ENCODE assay signal across 8 cellular contexts in the genomic region with DNA sequence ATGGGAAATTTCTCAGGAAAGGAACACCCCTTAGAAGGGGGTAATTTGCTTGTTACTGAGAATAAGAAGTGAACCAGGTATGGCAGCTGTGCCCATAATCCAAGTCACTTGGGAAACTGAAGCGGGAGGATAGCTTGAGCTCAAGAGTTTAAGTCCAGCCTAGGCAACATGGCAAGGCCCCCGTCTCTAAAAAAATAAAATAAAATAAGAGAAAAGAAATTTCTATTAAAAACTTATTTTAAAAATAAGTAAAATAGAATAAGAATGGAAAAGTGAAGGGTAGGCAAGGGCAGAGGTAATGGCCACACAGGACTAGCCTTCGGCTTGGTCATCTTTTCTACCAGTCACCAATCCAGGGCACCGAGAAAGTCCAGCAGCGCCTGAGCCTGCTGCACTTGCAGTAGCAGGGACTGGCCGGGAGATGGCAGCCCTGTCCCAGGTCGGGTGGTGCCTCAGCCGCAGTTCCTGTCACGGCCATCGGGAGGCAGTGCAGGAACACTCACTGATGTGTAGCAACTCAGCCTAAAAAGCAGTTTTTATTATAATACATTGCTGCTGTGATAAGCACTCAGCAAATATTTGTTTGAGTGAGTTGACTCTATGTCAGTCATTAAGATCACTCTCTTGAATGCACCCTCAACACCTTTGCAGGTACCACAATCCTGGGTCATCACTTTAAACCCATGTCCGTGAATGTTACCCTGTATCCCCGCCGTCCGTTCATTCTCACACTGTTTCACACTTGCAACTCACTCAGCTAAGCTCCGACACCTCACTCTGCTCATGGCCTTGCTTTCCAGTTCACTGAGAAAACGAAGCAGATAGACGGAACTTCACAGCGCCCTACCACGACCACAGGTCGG. TPM values are rescaled to one million over a fixed set of nuclear protein-coding genes. Genes with fewer than 3 reads are reported as not detected.
DNase-seq lines count a peak whose midpoint lies in the region; ATAC-seq, FAIRE-seq and TF ChIP-seq lines count a peak whose summit lies in the region.

No MANE protein-coding gene starts in this region.

- H3K4me3 ChIP-seq in Loucy (ENCODE audit: low read length, poor library complexity, severe bottlenecking) = no peak overlapping the region
- H3K4me3 ChIP-seq in SJSA1 = no peak overlapping the region
- H3K4me3 ChIP-seq in pancreas = no peak overlapping the region
- H3K4me3 ChIP-seq in tibial nerve = no peak overlapping the region

- DNase-seq in GDM1 (lab: John Stamatoyannopoulos, UW) (peak; percentile 65), H54 (ENCODE audit: insufficient read length, low spot score) (peak; percentile 69), SJSA1 (ENCODE audit: low read depth in 1 of 2, low spot score in 2 of 2) (peak; percentile 64 to 83), globus pallidus (ENCODE audit: low spot score) (peak; percentile 82), pancreas (peak; percentile 73 to 97 (median 92)), tibial nerve (ENCODE audit: low spot score in 2 of 2) (peak; percentile 84 to 96)
- peak; percentile 85 for DNase-seq in activated gamma-delta T cell treated with anti-CD3 and anti-CD28 coated beads, Interleukin-2, amount 50 U/mL, for 16 hours (ENCODE audit: low read depth)

- H3K9ac ChIP-seq in Loucy (ENCODE audit: low read depth, low read length, poor library complexity, severe bottlenecking) = no peak overlapping the region

- H3K9me3 ChIP-seq in Loucy (ENCODE audit: insufficient read depth, low read depth, low read length) = no peaks in the 10 kb centered on the region
- H3K9me3 ChIP-seq in SJSA1 (replicated peaks) = no peaks in the 10 kb centered on the region
- H3K9me3 ChIP-seq in pancreas = no peaks in the 10 kb centered on the region
- no peaks in the 10 kb centered on the region for H3K9me3 ChIP-seq in tibial nerve

- no peaks in the 10 kb centered on the region for H3K9me2 ChIP-seq in Loucy (replicated peaks; ENCODE audit: low read depth, low read length)

- H3K27ac ChIP-seq in SJSA1 (no peak overlapping the region), pancreas (no peak overlapping the region), tibial nerve (no peak overlapping the region)

- no peak for TF ChIP-seq POLR2A in H54 (IDR thresholded peaks at IDR 0.05; ENCODE audit: low read depth, low read length)
- TF ChIP-seq POLR2A in tibial nerve (IDR thresholded peaks at IDR 0.05) = no peak

- H3K4me1 ChIP-seq in Loucy (ENCODE audit: insufficient read depth, low read length, poor library complexity, severe bottlenecking) (no peaks in the 10 kb centered on the region), SJSA1 (replicated peaks) (0 out of 2 replicates have a peak, but pooled peaks cover 3% of the 10 kb centered on the region), pancreas (no peaks in the 10 kb centered on the region), tibial nerve (peaks cover 0 to 9% (median 0%) of the 10 kb centered on the region in 4 donors)

- H3K79me2 ChIP-seq in Loucy (ENCODE audit: insufficient read depth, low read length) = no peaks in the 10 kb centered on the region

- no peaks in the 10 kb centered on the region for H3K27me3 ChIP-seq in Loucy (ENCODE audit: insufficient read depth, low read length, poor library complexity, severe bottlenecking)
- H3K27me3 ChIP-seq in SJSA1 (replicated peaks) = no peaks in the 10 kb centered on the region
- no peaks in the 10 kb centered on the region for H3K27me3 ChIP-seq in pancreas
- no peaks in the 10 kb centered on the region for H3K27me3 ChIP-seq in tibial nerve

- intact Hi-C loops in pancreas (cut with DNase I) = loop anchor here in 1 of 3 donors (5.0 kb wide), 1 partner anchor 315 kb away; no protein-coding TSS in a partner anchor

- no peaks in the 10 kb centered on the region for H4K20me1 ChIP-seq in Loucy (ENCODE audit: insufficient read depth, low read length, poor library complexity, severe bottlenecking)

- ATAC-seq in pancreas = peak; percentile 89 to 100 (median 99)

- no peaks in the 10 kb centered on the region for H3F3A ChIP-seq in Loucy (ENCODE audit: low read depth)

- no peaks in the 10 kb centered on the region for H3K36me3 ChIP-seq in Loucy (ENCODE audit: insufficient read depth, low read length)
- H3K36me3 ChIP-seq in SJSA1 = no peaks in the 10 kb centered on the region
- H3K36me3 ChIP-seq in pancreas = no peaks in the 10 kb centered on the region
- no peaks in the 10 kb centered on the region for H3K36me3 ChIP-seq in tibial nerve

- 0 out of 2 replicates have a peak overlapping the region, but pooled peaks have one; percentile 48 for H2AFZ ChIP-seq in Loucy (ENCODE audit: low read length)

- WGBS in pancreas, 2 donors = 44 to 47% methylated on average over 20 of the region's 20 CpGs
- 54 to 55% methylated on average over 20 of the region's 20 CpGs for WGBS in tibial nerve, 2 donors

- FAIRE-seq in H54 (lab: Jason Lieb, UNC) = peak; percentile 53
- no peak for FAIRE-seq in pancreas (lab: Jason Lieb, UNC)

- no peak overlapping the region for H3K4me2 ChIP-seq in Loucy (ENCODE audit: low read depth, low read length, poor library complexity, severe bottlenecking)

- TF ChIP-seq EP300 in tibial nerve (IDR thresholded peaks at IDR 0.05) = peak in 1 of 2 donors; percentile 70

- peak; percentile 100 for TF ChIP-seq CTCF in Loucy (conservative IDR thresholded peaks at IDR 0.05; ENCODE audit: low read length)
- TF ChIP-seq CTCF in pancreas (IDR thresholded peaks at IDR 0.05) = peak; percentile 100
- TF ChIP-seq CTCF in tibial nerve (IDR thresholded peaks at IDR 0.05) = peak; percentile 100

RNA-seq across cellular contexts. Expression of a gene that starts 23.2 kb away (rescaled TPM):
- not detected in 2 replicates for total RNA-seq in SJSA1 (2014; rRNA removed; shearing (Covaris generic))
- total RNA-seq in pancreas (not detected), tibial nerve (under 1 TPM in 1 of 4 donors, not detected in 3; 0.30 TPM)
- not detected for polyA plus RNA-seq in pancreas
